In the genomic region with DNA sequence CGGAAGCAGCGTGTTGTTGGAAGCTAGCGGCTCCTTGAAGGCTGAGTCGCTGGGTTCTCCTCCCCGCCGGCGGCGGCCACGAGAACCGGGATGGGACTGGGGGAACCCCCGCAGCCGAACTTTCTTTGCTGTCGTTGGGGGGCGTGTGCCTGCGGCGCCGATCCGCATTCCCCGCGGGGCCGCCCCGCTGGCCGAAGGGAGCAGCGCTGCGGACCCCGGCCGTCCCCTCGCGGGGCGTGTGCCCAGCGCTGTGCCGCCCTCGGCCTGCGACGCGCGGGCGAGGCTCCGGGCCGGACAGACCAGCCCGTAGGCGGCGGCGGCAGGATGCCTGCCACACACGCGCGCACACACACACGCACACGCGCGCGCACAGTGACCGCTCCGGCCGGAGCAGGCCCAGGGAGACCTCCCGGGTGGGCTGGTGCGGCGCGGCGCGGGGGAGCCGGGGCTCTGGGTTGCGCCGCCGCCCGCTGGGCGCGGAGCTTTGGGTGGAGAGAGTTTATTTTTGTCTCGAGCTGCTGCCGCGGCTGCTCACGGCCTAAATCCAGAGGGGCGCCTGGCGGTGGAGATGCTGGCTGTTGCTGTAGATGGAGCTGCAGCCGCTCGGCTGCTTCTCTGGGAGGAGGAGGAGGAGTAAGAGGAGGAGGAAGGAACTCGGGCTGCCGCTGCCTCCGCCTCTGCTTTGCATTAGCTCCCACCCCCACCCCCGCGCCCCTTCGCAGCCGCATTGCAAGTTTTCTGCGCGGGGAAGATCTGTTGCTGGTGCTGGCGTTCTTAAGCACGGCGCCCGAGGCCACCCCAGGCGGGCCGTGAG, we compare ENCODE assay signal across 8 cellular contexts. TPM values are rescaled to one million over a fixed set of nuclear protein-coding genes. Genes with fewer than 3 reads are reported as not detected.
A peak's percentile ranks its signal among the peaks of the same experiment; 100 is the strongest.
DNase-seq lines count a peak whose midpoint lies in the region; ATAC-seq and TF ChIP-seq lines count a peak whose summit lies in the region.

Gene SAMD4A, plus strand, starts transcription at position 719 of the 814 bp plus-strand sequence. CDS start 789 bp downstream, outside the sequence.

- 0 out of 2 replicates have a peak, but pooled peaks cover 4% of the 10 kb centered on the region for H3K36me3 ChIP-seq in GM23248 (ENCODE audit: low read depth)

- in situ Hi-C loops in G401 (cut with HindIII; ENCODE audit: low sequenced_read_pairs) = no loop called here
- in situ Hi-C loops in GM23248 (cut with MboI) = loop anchor here (10.0 to 25.0 kb wide), 2 partner anchors 208 to 421 kb away; no protein-coding TSS in a partner anchor

- H3K79me2 ChIP-seq in GM23248 (ENCODE audit: insufficient read depth) = peaks cover 46% of the 10 kb centered on the region

- no peaks in the 10 kb centered on the region for H3K9me2 ChIP-seq in GM23248 (ENCODE audit: insufficient read depth)

- H3K4me2 ChIP-seq in GM23248 (ENCODE audit: unreplicated experiment) = peak within 1 kb of the TSS; percentile 91

- H3K4me1 ChIP-seq in GM23248 (ENCODE audit: insufficient read depth) = peaks cover 58% of the 10 kb centered on the region

- peak within 1 kb of the TSS; percentile 27; the same call in 1 of the 2 replicates for H2AFZ ChIP-seq in GM23248

- no peaks in the 10 kb centered on the region for H3K9me3 ChIP-seq in GM23248 (ENCODE audit: low read depth)

- 1% methylated on average over 49 to 77 of the region's 91 CpGs for WGBS in GM23248 (ENCODE audit: low coverage in 1 of 2, low lambda C conversion rate in 2 of 2, missing lambda C conversion rate in 2 of 2), 2 experiments

- H3F3A ChIP-seq in GM23248 (ENCODE audit: insufficient read depth) = peaks cover 57% of the 10 kb centered on the region

- no peaks in the 10 kb centered on the region for H3K27me3 ChIP-seq in GM23248 (replicated peaks; ENCODE audit: insufficient read depth)

- CTCF ChIA-PET in T-cell (lab: Charles Lee) = interaction anchor here (0.5 to 5.7 kb wide), 12 partner anchors 12 to 865 kb away, joined by 3 to 64 read pairs (median 4); no protein-coding TSS in a partner anchor

- DNase-seq in G401 (ENCODE audit: low spot score) (peak; percentile 79), GM23248 (peak; percentile 89), T-cell (peak; percentile 17 to 65 (median 48)), left cardiac atrium (peak; percentile 84), posterior cingulate gyrus (peak; percentile 58 to 97 (median 74)), NCI-H1436 treated with DMSO at 0.1 percent for 48 hours (lab: John Stamatoyannopoulos, UW) (no peak)

- peak within 1 kb of the TSS; percentile 83 for H3K27ac ChIP-seq in GM23248
- peak within 1 kb of the TSS; percentile 48 for H3K27ac ChIP-seq in angular gyrus (ENCODE audit: low read depth, low read length)

- peak within 1 kb of the TSS; percentile 90 to 97 (median 91) for H3K4me3 Mint-ChIP-seq in T-cell

- POLR2A ChIA-PET in T-cell (lab: Charles Lee) = interaction anchor here (0.5 to 1.2 kb wide), 5 partner anchors 57 to 245 kb away, joined by 3 to 6 read pairs (median 4); partner anchors contain the start of gene CGRRF1 (in 1 of the 2)

- H3K4me1 Mint-ChIP-seq in T-cell = peaks cover 13 to 21% (median 15%) of the 10 kb centered on the region in 3 donors

- H4K20me1 ChIP-seq in GM23248 (ENCODE audit: insufficient read depth) = no peaks in the 10 kb centered on the region

- H3K9me3 Mint-ChIP-seq in T-cell = no peaks in the 10 kb centered on the region

- ATAC-seq in T-cell (replicated peaks in 1 of 4) (peak; percentile 20 to 46 (median 30)), left cardiac atrium (peak; percentile 48 to 62)

- intact Hi-C loops in left cardiac atrium (cut with DNase I) = loop anchor here in 1 of 2 donors (5.0 kb wide), 1 partner anchor 206 kb away; no protein-coding TSS in a partner anchor
- intact Hi-C loops in posterior cingulate gyrus (cut with DNase I) = loop anchor here (2.0 to 10.0 kb wide), 3 partner anchors 124 to 338 kb away; partner anchors contain the start of gene GCH1

- peak; percentile 23; the same call in 1 of the 2 replicates for TF ChIP-seq CTCF in LNCAP (IDR thresholded peaks at IDR 0.05)

- peak within 1 kb of the TSS; percentile 87 for H3K9ac ChIP-seq in GM23248

- peak within 1 kb of the TSS; percentile 46 to 89 for H3K27ac Mint-ChIP-seq in T-cell

- no peaks in the 10 kb centered on the region for H3K36me3 Mint-ChIP-seq in T-cell

- peaks cover 0 to 10% of the 10 kb centered on the region in 2 donors for H3K27me3 Mint-ChIP-seq in T-cell

- peak within 1 kb of the TSS; percentile 92 for H3K4me3 ChIP-seq in GM23248

RNA-seq across cellular contexts. Expression of gene SAMD4A, which starts in this region (rescaled TPM):
- total RNA-seq in G401 (2014; rRNA removed; shearing (Covaris generic)) = 6.6 and 17.0 TPM in 2 replicates
- total RNA-seq in GM23248 (2014; rRNA removed; shearing (Covaris generic)) = 33.0 and 34.4 TPM in 2 replicates
- 6.5 and 7.2 TPM in 2 replicates for polyA plus RNA-seq in GM23248 (2016; fragmentation: Nextera tagmentation; extraction: Ambion mirVana)
- 1 to 10 TPM; 1.2 to 3.9 (median 1.3) TPM for total RNA-seq in T-cell
- 100 to 1,000 TPM; 103 to 118 TPM for total RNA-seq in left cardiac atrium
